ENCODE assay signal across 1 cellular context in genomic region chr19:9674669-9675357, GRCh38.
TF ChIP-seq lines count a peak whose summit lies in the region.

Gene ZNF562 (minus strand): TSS chr19:9675100. CDS start chr19:9660744, 14,356 bp downstream.

TF ChIP-seq in HepG2, 621 proteins besides CTCF, POLR2A, EP300 and RAD21 (continued from another document and continues in another):
- TF ChIP-seq, protein P1, sequence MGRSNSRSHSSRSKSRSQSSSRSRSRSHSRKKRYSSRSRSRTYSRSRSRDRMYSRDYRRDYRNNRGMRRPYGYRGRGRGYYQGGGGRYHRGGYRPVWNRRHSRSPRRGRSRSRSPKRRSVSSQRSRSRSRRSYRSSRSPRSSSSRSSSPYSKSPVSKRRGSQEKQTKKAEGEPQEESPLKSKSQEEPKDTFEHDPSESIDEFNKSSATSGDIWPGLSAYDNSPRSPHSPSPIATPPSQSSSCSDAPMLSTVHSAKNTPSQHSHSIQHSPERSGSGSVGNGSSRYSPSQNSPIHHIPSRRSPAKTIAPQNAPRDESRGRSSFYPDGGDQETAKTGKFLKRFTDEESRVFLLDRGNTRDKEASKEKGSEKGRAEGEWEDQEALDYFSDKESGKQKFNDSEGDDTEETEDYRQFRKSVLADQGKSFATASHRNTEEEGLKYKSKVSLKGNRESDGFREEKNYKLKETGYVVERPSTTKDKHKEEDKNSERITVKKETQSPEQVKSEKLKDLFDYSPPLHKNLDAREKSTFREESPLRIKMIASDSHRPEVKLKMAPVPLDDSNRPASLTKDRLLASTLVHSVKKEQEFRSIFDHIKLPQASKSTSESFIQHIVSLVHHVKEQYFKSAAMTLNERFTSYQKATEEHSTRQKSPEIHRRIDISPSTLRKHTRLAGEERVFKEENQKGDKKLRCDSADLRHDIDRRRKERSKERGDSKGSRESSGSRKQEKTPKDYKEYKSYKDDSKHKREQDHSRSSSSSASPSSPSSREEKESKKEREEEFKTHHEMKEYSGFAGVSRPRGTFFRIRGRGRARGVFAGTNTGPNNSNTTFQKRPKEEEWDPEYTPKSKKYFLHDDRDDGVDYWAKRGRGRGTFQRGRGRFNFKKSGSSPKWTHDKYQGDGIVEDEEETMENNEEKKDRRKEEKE (IDR thresholded peaks at IDR 0.05) = no peak
- TF ChIP-seq SMARCC2 (IDR thresholded peaks at IDR 0.05) = no peak
- TF ChIP-seq ZNF225 (CRISPR knock-in tag; IDR thresholded peaks at IDR 0.05) = peak; percentile 50; the same call in 1 of the 2 replicates
- no peak for TF ChIP-seq ZSCAN21 (CRISPR knock-in tag; IDR thresholded peaks at IDR 0.05; ENCODE audit: borderline replicate concordance)
- TF ChIP-seq SOX13 (IDR thresholded peaks at IDR 0.05) = no peak
- peak in 1 of 2 experiments; percentile 5; a peak in 1 of 4 replicates for TF ChIP-seq SOX13 (CRISPR knock-in tag; conservative IDR thresholded peaks at IDR 0.05 in 1 of 2, IDR thresholded peaks at IDR 0.05 in 1 of 2)
- no peak for TF ChIP-seq MLX (CRISPR knock-in tag; IDR thresholded peaks at IDR 0.05)
- TF ChIP-seq REL (CRISPR knock-in tag; conservative IDR thresholded peaks at IDR 0.05) = 0 out of 2 replicates have a peak, but pooled peaks have one; percentile 62
- 0 out of 2 replicates have a peak, but pooled peaks have one; percentile 62 for TF ChIP-seq ZNF709 (CRISPR knock-in tag; IDR thresholded peaks at IDR 0.05)
- no peak for TF ChIP-seq ZNF619 (CRISPR knock-in tag; IDR thresholded peaks at IDR 0.05)
- TF ChIP-seq, protein P2, sequence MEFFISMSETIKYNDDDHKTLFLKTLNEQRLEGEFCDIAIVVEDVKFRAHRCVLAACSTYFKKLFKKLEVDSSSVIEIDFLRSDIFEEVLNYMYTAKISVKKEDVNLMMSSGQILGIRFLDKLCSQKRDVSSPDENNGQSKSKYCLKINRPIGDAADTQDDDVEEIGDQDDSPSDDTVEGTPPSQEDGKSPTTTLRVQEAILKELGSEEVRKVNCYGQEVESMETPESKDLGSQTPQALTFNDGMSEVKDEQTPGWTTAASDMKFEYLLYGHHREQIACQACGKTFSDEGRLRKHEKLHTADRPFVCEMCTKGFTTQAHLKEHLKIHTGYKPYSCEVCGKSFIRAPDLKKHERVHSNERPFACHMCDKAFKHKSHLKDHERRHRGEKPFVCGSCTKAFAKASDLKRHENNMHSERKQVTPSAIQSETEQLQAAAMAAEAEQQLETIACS (CRISPR knock-in tag; IDR thresholded peaks at IDR 0.05) = no peak
- TF ChIP-seq, protein P3, sequence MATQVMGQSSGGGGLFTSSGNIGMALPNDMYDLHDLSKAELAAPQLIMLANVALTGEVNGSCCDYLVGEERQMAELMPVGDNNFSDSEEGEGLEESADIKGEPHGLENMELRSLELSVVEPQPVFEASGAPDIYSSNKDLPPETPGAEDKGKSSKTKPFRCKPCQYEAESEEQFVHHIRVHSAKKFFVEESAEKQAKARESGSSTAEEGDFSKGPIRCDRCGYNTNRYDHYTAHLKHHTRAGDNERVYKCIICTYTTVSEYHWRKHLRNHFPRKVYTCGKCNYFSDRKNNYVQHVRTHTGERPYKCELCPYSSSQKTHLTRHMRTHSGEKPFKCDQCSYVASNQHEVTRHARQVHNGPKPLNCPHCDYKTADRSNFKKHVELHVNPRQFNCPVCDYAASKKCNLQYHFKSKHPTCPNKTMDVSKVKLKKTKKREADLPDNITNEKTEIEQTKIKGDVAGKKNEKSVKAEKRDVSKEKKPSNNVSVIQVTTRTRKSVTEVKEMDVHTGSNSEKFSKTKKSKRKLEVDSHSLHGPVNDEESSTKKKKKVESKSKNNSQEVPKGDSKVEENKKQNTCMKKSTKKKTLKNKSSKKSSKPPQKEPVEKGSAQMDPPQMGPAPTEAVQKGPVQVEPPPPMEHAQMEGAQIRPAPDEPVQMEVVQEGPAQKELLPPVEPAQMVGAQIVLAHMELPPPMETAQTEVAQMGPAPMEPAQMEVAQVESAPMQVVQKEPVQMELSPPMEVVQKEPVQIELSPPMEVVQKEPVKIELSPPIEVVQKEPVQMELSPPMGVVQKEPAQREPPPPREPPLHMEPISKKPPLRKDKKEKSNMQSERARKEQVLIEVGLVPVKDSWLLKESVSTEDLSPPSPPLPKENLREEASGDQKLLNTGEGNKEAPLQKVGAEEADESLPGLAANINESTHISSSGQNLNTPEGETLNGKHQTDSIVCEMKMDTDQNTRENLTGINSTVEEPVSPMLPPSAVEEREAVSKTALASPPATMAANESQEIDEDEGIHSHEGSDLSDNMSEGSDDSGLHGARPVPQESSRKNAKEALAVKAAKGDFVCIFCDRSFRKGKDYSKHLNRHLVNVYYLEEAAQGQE (IDR thresholded peaks at IDR 0.05; ENCODE audit: borderline replicate concordance in 1 of 2, low read depth in 1 of 2, low read length in 2 of 2) = no peak
- TF ChIP-seq ZNF34 (CRISPR knock-in tag; IDR thresholded peaks at IDR 0.05; ENCODE audit: borderline replicate concordance) = 0 out of 2 replicates have a peak, but pooled peaks have one; percentile 75
- no peak for TF ChIP-seq RFXANK (CRISPR knock-in tag; IDR thresholded peaks at IDR 0.05)
- peak; percentile 89 for TF ChIP-seq ZFX (CRISPR knock-in tag; IDR thresholded peaks at IDR 0.05; ENCODE audit: low read depth)
- TF ChIP-seq ZNF720 (CRISPR knock-in tag; IDR thresholded peaks at IDR 0.05) = no peak
- no peak for TF ChIP-seq ZNF768 (CRISPR knock-in tag; IDR thresholded peaks at IDR 0.05)
- TF ChIP-seq, protein P4, sequence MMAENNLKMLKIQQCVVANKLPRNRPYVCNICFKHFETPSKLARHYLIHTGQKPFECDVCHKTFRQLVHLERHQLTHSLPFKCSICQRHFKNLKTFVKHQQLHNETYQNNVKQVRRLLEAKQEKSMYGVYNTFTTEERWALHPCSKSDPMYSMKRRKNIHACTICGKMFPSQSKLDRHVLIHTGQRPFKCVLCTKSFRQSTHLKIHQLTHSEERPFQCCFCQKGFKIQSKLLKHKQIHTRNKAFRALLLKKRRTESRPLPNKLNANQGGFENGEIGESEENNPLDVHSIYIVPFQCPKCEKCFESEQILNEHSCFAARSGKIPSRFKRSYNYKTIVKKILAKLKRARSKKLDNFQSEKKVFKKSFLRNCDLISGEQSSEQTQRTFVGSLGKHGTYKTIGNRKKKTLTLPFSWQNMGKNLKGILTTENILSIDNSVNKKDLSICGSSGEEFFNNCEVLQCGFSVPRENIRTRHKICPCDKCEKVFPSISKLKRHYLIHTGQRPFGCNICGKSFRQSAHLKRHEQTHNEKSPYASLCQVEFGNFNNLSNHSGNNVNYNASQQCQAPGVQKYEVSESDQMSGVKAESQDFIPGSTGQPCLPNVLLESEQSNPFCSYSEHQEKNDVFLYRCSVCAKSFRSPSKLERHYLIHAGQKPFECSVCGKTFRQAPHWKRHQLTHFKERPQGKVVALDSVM (CRISPR knock-in tag; IDR thresholded peaks at IDR 0.05) = peak; percentile 60
- TF ChIP-seq ZNF234 (CRISPR knock-in tag; conservative IDR thresholded peaks at IDR 0.05) = no peak
- TF ChIP-seq, protein P5, sequence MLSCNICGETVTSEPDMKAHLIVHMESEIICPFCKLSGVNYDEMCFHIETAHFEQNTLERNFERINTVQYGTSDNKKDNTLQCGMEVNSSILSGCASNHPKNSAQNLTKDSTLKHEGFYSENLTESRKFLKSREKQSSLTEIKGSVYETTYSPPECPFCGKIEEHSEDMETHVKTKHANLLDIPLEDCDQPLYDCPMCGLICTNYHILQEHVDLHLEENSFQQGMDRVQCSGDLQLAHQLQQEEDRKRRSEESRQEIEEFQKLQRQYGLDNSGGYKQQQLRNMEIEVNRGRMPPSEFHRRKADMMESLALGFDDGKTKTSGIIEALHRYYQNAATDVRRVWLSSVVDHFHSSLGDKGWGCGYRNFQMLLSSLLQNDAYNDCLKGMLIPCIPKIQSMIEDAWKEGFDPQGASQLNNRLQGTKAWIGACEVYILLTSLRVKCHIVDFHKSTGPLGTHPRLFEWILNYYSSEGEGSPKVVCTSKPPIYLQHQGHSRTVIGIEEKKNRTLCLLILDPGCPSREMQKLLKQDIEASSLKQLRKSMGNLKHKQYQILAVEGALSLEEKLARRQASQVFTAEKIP (CRISPR knock-in tag; IDR thresholded peaks at IDR 0.05; ENCODE audit: borderline replicate concordance) = no peak
- no peak for TF ChIP-seq GFI1 (CRISPR knock-in tag; IDR thresholded peaks at IDR 0.05; ENCODE audit: borderline replicate concordance)
- TF ChIP-seq ZNF264 (CRISPR knock-in tag; IDR thresholded peaks at IDR 0.05) = no peak
- TF ChIP-seq ZBTB39 (CRISPR knock-in tag; IDR thresholded peaks at IDR 0.05) = no peak
- TF ChIP-seq, protein P6, sequence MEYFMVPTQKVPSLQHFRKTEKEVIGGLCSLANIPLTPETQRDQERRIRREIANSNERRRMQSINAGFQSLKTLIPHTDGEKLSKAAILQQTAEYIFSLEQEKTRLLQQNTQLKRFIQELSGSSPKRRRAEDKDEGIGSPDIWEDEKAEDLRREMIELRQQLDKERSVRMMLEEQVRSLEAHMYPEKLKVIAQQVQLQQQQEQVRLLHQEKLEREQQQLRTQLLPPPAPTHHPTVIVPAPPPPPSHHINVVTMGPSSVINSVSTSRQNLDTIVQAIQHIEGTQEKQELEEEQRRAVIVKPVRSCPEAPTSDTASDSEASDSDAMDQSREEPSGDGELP (IDR thresholded peaks at IDR 0.05; ENCODE audit: borderline replicate concordance, low read depth) = peak; percentile 37; the same call in 1 of the 2 replicates
- no peak for TF ChIP-seq STAT5B (CRISPR knock-in tag; IDR thresholded peaks at IDR 0.05)
- no peak for TF ChIP-seq RBM22 (optimal IDR thresholded peaks at IDR 0.05; ENCODE audit: low read length)
- TF ChIP-seq ZNF335 (CRISPR knock-in tag; IDR thresholded peaks at IDR 0.05) = no peak
- peak; percentile 41 for TF ChIP-seq HNF1B (CRISPR knock-in tag; IDR thresholded peaks at IDR 0.05)
- no peak for TF ChIP-seq AGO2 (optimal IDR thresholded peaks at IDR 0.05; ENCODE audit: low read depth, low read length)
- peak; percentile 72; the same call in 1 of the 2 replicates for TF ChIP-seq ZNF501 (CRISPR knock-in tag; IDR thresholded peaks at IDR 0.05)
- TF ChIP-seq TEAD2 (CRISPR knock-in tag; IDR thresholded peaks at IDR 0.05) = no peak
- no peak for TF ChIP-seq MTF1 (CRISPR knock-in tag; IDR thresholded peaks at IDR 0.05)
- peak; percentile 92 for TF ChIP-seq SAP130 (CRISPR knock-in tag; IDR thresholded peaks at IDR 0.05; ENCODE audit: low read depth)
- no peak for TF ChIP-seq NPAS2 (CRISPR knock-in tag; IDR thresholded peaks at IDR 0.05; ENCODE audit: borderline replicate concordance)
- TF ChIP-seq SYNCRIP (IDR thresholded peaks at IDR 0.05; ENCODE audit: insufficient read depth, low read depth, low read length) = no peak
- peak; percentile 77; the same call in 1 of the 2 replicates for TF ChIP-seq ZIK1 (CRISPR knock-in tag; IDR thresholded peaks at IDR 0.05; ENCODE audit: borderline replicate concordance, low read depth)
- TF ChIP-seq, protein P7, sequence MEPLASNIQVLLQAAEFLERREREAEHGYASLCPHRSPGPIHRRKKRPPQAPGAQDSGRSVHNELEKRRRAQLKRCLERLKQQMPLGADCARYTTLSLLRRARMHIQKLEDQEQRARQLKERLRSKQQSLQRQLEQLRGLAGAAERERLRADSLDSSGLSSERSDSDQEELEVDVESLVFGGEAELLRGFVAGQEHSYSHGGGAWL (CRISPR knock-in tag; IDR thresholded peaks at IDR 0.05) = peak; percentile 72
- 0 out of 2 replicates have a peak, but pooled peaks have one; percentile 33 for TF ChIP-seq ZBTB26 (CRISPR knock-in tag; IDR thresholded peaks at IDR 0.05; ENCODE audit: borderline replicate concordance)
- TF ChIP-seq ZNF333 (CRISPR knock-in tag; IDR thresholded peaks at IDR 0.05; ENCODE audit: borderline replicate concordance) = no peak
